In the genomic region with DNA sequence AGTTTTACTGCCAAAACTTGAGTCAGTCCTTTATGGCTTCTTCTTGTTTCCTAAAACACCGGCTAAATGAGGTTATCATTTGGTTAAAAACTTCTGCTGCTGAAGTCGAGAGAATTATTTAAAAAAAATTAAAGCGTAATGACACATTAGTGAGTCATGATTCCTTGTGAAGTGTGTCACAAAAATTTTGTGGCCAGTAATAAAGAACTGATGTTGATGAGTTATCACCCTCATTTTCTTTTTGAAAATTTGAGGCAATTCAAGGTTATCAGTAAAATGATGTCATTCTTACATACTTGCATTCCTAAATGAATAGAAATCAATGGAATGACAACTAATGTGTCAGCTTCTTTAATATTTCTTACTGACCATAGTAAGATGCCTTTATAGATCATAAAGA, we compare ENCODE assay signal across 28 cellular contexts.
DNase-seq lines count a peak whose midpoint lies in the region; FAIRE-seq and TF ChIP-seq lines count a peak whose summit lies in the region.
"Had no signal": no experiment of that assay in that cellular context is flagged by ENCODE, and none has a peak within 500 bp of the region (broad histone marks: within the 10 kb centered on the region; RNA-seq: fewer than 3 reads in every experiment).

No MANE protein-coding gene starts in this region.

- dilution Hi-C loops in endothelial cell of umbilical vein (cut with MboI; ENCODE audit: extremely low pct_ligation_motif_present, low sequenced_read_pairs) = no loop called here

- H3K9me3 ChIP-seq in endothelial cell of umbilical vein (replicated peaks; ENCODE audit: control insufficient read depth, insufficient read depth, low read length) = peaks cover 6% of the 10 kb centered on the region
- H3K9me3 ChIP-seq: colonic mucosa, gastrocnemius medialis, prostate gland, sigmoid colon, thyroid gland had no signal

- no peak overlapping the region for H3K9ac ChIP-seq in endothelial cell of umbilical vein (replicated peaks; ENCODE audit: extremely low read depth, insufficient read depth, low read length)

- no peak overlapping the region for H3K27ac ChIP-seq in endothelial cell of umbilical vein (ENCODE audit: insufficient read depth, low read depth, low read length)
- H3K27ac ChIP-seq: colonic mucosa, gastrocnemius medialis, prostate gland, RWPE1, sigmoid colon, thyroid gland had no signal

- no peak for FAIRE-seq in endothelial cell of umbilical vein (lab: Jason Lieb, UNC)

- intact Hi-C loops in endothelial cell of umbilical vein (cut with micrococcal nuclease) = no loop called here

- no peak for TF ChIP-seq POLR2A in endothelial cell of umbilical vein (IDR thresholded peaks at IDR 0.05; ENCODE audit: low read depth, low read length)

- BruUV-seq in endothelial cell of umbilical vein (replicated peaks; lab: Mats Ljungman, UMichigan) = no TSS peak

- TF ChIP-seq CTCF in endothelial cell of umbilical vein (IDR thresholded peaks at IDR 0.05; ENCODE audit: extremely low read depth in 1 of 2, insufficient read depth in 1 of 2, low read depth in 1 of 2, low read length in 2 of 2) = no peak

- no peak overlapping the region for H3K4me2 ChIP-seq in endothelial cell of umbilical vein (ENCODE audit: insufficient read depth, low read length)
- H3K4me2 ChIP-seq: GM23338 had no signal

- H3K27me3 ChIP-seq in endothelial cell of umbilical vein (ENCODE audit: control insufficient read depth in 2 of 2, insufficient read depth in 2 of 2, low read length in 2 of 2) = no peaks in the 10 kb centered on the region
- H3K27me3 ChIP-seq: colonic mucosa, gastrocnemius medialis, thyroid gland had no signal

- CTCF ChIA-PET in endothelial cell of umbilical vein (lab: Charles Lee) = no interaction called here

- no peaks in the 10 kb centered on the region for H3K36me3 ChIP-seq in endothelial cell of umbilical vein (ENCODE audit: control insufficient read depth in 2 of 2, extremely low read depth in 1 of 2, insufficient read depth in 2 of 2, low read length in 2 of 2)
- H3K36me3 ChIP-seq: colonic mucosa, gastrocnemius medialis, prostate gland, sigmoid colon, thyroid gland had no signal

- no peak overlapping the region for H2AFZ ChIP-seq in endothelial cell of umbilical vein (ENCODE audit: low read depth, low read length)
- H2AFZ ChIP-seq: GM23338 had no signal

- POLR2A ChIA-PET in endothelial cell of umbilical vein (lab: Charles Lee) = no interaction called here

- H3K79me2 ChIP-seq in endothelial cell of umbilical vein (ENCODE audit: control insufficient read depth, insufficient read depth, low read length) = no peaks in the 10 kb centered on the region

- H3K4me3 ChIP-seq in endothelial cell of umbilical vein (replicated peaks in 1 of 3; ENCODE audit: insufficient read depth in 1 of 3, low read depth in 1 of 3, low read length in 3 of 3) = no peak overlapping the region
- H3K4me3 ChIP-seq: colonic mucosa, gastrocnemius medialis, GM23338, prostate gland, sigmoid colon, thyroid gland had no signal

- no peaks in the 10 kb centered on the region for H3K4me1 ChIP-seq in endothelial cell of umbilical vein (ENCODE audit: control insufficient read depth, extremely low read depth, insufficient read depth, low read length)
- H3K4me1 ChIP-seq: colonic mucosa, gastrocnemius medialis, prostate gland, sigmoid colon, thyroid gland had no signal

- H3K9me1 ChIP-seq in endothelial cell of umbilical vein (replicated peaks; ENCODE audit: control insufficient read depth, extremely low read depth, insufficient read depth, low read length) = no peaks in the 10 kb centered on the region

- DNase-seq in AG20443 (ENCODE audit: low spot score) (peak; percentile 11), M059J (ENCODE audit: low read depth) (peak; percentile 29), endothelial cell of umbilical vein (ENCODE audit: low read depth, low spot score) (no peak), kidney tubule cell (ENCODE audit: low spot score) (peak; percentile 73), middle frontal gyrus (ENCODE audit: extremely low spot score, low spot score) (no peak), AML-193 (lab: John Stamatoyannopoulos, UW) (no peak)
- DNase-seq in activated CD4-positive, alpha-beta T cell treated with anti-CD3 and anti-CD28 coated beads for 1 hour = no peak
- DNase-seq: activated CD4-positive, alpha-beta T cell treated with anti-CD3 and anti-CD28 coated beads, Interleukin-2, amount 10 ng/mL, durations not matched to agents 7 days and 5 days; Calu3; CD4-positive, CD25-positive, alpha-beta regulatory T cell; colonic mucosa; DND-41; effector memory CD4-positive, alpha-beta T cell; erythroblast; gastrocnemius medialis; Kasumi-1; left cardiac atrium; MV-4-11; NCI-H146; NCI-H2107; occipital lobe; sigmoid colon; stimulated activated CD4-positive, alpha-beta T cell treated with anti-CD3 and anti-CD28 coated beads, Interleukin-4, amount 100 ng/mL, for 1 hour; T1000; thyroid gland had no signal

- H4K20me1 ChIP-seq in endothelial cell of umbilical vein (replicated peaks; ENCODE audit: control insufficient read depth, extremely low read depth, insufficient read depth, low read length) = no peaks in the 10 kb centered on the region

TF ChIP-seq in endothelial cell of umbilical vein, 7 proteins besides CTCF, POLR2A, EP300 and RAD21:
- TF ChIP-seq POLR2AphosphoS5 (IDR thresholded peaks at IDR 0.05; ENCODE audit: insufficient read depth, low read depth, low read length) (no peak), JUN (IDR thresholded peaks at IDR 0.05; ENCODE audit: borderline replicate concordance, insufficient read depth, insufficient read length, low read depth) (peak; percentile 2)
- TF ChIP-seq, protein P1, sequence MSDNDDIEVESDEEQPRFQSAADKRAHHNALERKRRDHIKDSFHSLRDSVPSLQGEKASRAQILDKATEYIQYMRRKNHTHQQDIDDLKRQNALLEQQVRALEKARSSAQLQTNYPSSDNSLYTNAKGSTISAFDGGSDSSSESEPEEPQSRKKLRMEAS (IDR thresholded peaks at IDR 0.05; ENCODE audit: insufficient read depth, insufficient read length) = no peak

Comparison
In these comparisons a context has a peak if more than half of its experiments do, and no peak if none do; other contexts are left out.
1. DNase-seq: peak in AG20443 (single experiment), M059J (single experiment) and kidney tubule cell (single experiment); none in endothelial cell of umbilical vein (single experiment), middle frontal gyrus (single experiment), activated CD4-positive, alpha-beta T cell treated with anti-CD3 and anti-CD28 coated beads for 1 hour (single experiment) and AML-193 (0 of 2).